ENCODE assay signal across 14 cellular contexts in the genomic region with DNA sequence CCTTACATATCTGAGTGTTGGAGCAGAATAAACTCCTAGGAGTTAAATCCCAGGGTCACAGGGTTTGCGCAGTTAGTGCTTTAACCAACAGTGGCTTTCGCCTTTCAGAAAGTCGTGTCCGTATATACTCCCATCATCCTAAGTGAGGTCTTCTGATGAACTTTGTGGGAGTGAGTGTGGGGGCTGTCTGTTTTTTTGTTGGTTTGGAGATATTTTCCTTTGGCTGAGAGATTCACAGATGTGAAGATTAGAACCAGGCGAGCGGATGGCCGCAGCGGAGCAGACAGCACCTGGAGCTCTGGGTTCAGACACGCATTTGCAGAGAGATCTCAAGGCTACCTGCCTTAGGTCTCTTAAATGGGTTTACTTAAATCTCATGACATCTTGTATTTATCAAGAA. TPM values are rescaled to one million over a fixed set of nuclear protein-coding genes. Genes with fewer than 3 reads are reported as not detected.
DNase-seq lines count a peak whose midpoint lies in the region; ATAC-seq and TF ChIP-seq lines count a peak whose summit lies in the region.
"Had no signal": no experiment of that assay in that cellular context is flagged by ENCODE, and none has a peak within 500 bp of the region (broad histone marks: within the 10 kb centered on the region; RNA-seq: fewer than 3 reads in every experiment).

No MANE protein-coding gene starts in this region.

- CTCF ChIA-PET in SK-N-SH (lab: Yijun Ruan, JAX), result interaction anchor here (1.2 to 2.5 kb wide), 2 partner anchors 20 to 81 kb away, joined by 6 to 9 read pairs; no protein-coding TSS in a partner anchor

- H3K9me3 ChIP-seq in right cardiac atrium (ENCODE audit: control insufficient read depth, low read length) (no peaks in the 10 kb centered on the region), SK-N-SH (no peaks in the 10 kb centered on the region)
- H3K9me3 ChIP-seq: HAP-1 had no signal

- no peak for TF ChIP-seq CTCF in SK-N-SH (IDR thresholded peaks at IDR 0.05)

- TF ChIP-seq RAD21 in SK-N-SH (IDR thresholded peaks at IDR 0.05; ENCODE audit: low read length), result no peak; the same call in 1 of the 2 replicates

- POLR2A ChIA-PET in SK-N-SH (lab: Yijun Ruan, JAX), result no interaction called here

- TF ChIP-seq EP300 in SK-N-SH (IDR thresholded peaks at IDR 0.05; ENCODE audit: borderline replicate concordance in 1 of 2, low read depth in 1 of 2, low read length in 1 of 2), result peak in 1 of 2 experiments; percentile 40; a peak in 1 of 4 replicates

- H3K27me3 ChIP-seq in right cardiac atrium (ENCODE audit: control insufficient read depth, insufficient read depth) (no peaks in the 10 kb centered on the region), SK-N-SH (ENCODE audit: insufficient read depth) (no peaks in the 10 kb centered on the region)

- H4K20me1 ChIP-seq in SK-N-SH (ENCODE audit: insufficient read depth), result no peaks in the 10 kb centered on the region

- no peaks in the 10 kb centered on the region for H3K9me2 ChIP-seq in SK-N-SH

- H3K4me3 ChIP-seq in right cardiac atrium (ENCODE audit: low read length) (no peak overlapping the region), SK-N-SH (ENCODE audit: low read depth in 2 of 2, low read length in 1 of 2) (no peak overlapping the region; a peak in 1 of 4 replicates)
- H3K4me3 ChIP-seq: A549, HAP-1 had no signal

- no peaks in the 10 kb centered on the region for H3F3A ChIP-seq in SK-N-SH (replicated peaks; ENCODE audit: insufficient read depth)

- H3K9ac ChIP-seq in SK-N-SH, result no peak overlapping the region

- no peak overlapping the region for H3K4me2 ChIP-seq in SK-N-SH
- H3K4me2 ChIP-seq: A549 had no signal

- H3K4me1 ChIP-seq in right cardiac atrium (ENCODE audit: control insufficient read depth, insufficient read depth, low read length), result no peaks in the 10 kb centered on the region
- H3K4me1 ChIP-seq in SK-N-SH (ENCODE audit: control insufficient read depth in 1 of 2, insufficient read depth in 2 of 2, low read depth in 1 of 2, low read length in 1 of 2), result peaks cover 0 to 9% of the 10 kb centered on the region in 2 experiments; a peak in 2 of 4 replicates
- H3K4me1 ChIP-seq: A549, HAP-1 had no signal

- WGBS in right cardiac atrium, result 78% methylated on average over 9 of the region's 9 CpGs
- 22% methylated on average over 9 of the region's 9 CpGs for WGBS in SK-N-SH (ENCODE audit: low lambda C conversion rate)

- DNase-seq in Right ventricle myocardium superior (no peak), right cardiac atrium (no peak), SK-N-SH (peak; percentile 59), mesenteric fat pad (ENCODE audit: low spot score) (peak; percentile 71), 8988T (no peak), NCI-H510A (lab: John Stamatoyannopoulos, UW) (no peak)
- no peak for DNase-seq in NK-92 treated with Interleukin-12 subunit alpha and Interleukin-12 subunit beta, amount 100 ng/mL, for 24 hours (lab: John Stamatoyannopoulos, UW)
- DNase-seq: AML-193; CD4-positive, alpha-beta memory T cell; DMS153; DMS79; GF-D8 had no signal

- H2AFZ ChIP-seq in SK-N-SH (ENCODE audit: low read depth), result no peak overlapping the region

- peak; percentile 38 for ATAC-seq in Right ventricle myocardium superior (ENCODE audit: poor library complexity)
- no peak for ATAC-seq in right cardiac atrium
- ATAC-seq: A549 had no signal

- intact Hi-C loops in Right ventricle myocardium superior (cut with DNase I), result no loop called here
- intact Hi-C loops in right cardiac atrium (cut with DNase I), result no loop called here

- H3K36me3 ChIP-seq in SK-N-SH (replicated peaks in 1 of 2; ENCODE audit: control insufficient read depth in 1 of 2, insufficient read depth in 2 of 2, low read length in 1 of 2), result no peaks in the 10 kb centered on the region
- H3K36me3 ChIP-seq: HAP-1 had no signal

- H3K79me2 ChIP-seq in SK-N-SH (ENCODE audit: insufficient read depth), result no peaks in the 10 kb centered on the region

- H3K27ac ChIP-seq in right cardiac atrium (ENCODE audit: low read length) (no peak overlapping the region), SK-N-SH (ENCODE audit: low read depth in 2 of 2, low read length in 1 of 2) (peak overlapping the region in 1 of 2 experiments; percentile 56; a peak in 2 of 4 replicates)
- H3K27ac ChIP-seq: A549 had no signal

TF ChIP-seq in SK-N-SH, 30 proteins besides CTCF, POLR2A, EP300 and RAD21:
- TF ChIP-seq GATA2 (CRISPR knock-in tag; IDR thresholded peaks at IDR 0.05), result peak; percentile 64
- TF ChIP-seq, protein P1, sequence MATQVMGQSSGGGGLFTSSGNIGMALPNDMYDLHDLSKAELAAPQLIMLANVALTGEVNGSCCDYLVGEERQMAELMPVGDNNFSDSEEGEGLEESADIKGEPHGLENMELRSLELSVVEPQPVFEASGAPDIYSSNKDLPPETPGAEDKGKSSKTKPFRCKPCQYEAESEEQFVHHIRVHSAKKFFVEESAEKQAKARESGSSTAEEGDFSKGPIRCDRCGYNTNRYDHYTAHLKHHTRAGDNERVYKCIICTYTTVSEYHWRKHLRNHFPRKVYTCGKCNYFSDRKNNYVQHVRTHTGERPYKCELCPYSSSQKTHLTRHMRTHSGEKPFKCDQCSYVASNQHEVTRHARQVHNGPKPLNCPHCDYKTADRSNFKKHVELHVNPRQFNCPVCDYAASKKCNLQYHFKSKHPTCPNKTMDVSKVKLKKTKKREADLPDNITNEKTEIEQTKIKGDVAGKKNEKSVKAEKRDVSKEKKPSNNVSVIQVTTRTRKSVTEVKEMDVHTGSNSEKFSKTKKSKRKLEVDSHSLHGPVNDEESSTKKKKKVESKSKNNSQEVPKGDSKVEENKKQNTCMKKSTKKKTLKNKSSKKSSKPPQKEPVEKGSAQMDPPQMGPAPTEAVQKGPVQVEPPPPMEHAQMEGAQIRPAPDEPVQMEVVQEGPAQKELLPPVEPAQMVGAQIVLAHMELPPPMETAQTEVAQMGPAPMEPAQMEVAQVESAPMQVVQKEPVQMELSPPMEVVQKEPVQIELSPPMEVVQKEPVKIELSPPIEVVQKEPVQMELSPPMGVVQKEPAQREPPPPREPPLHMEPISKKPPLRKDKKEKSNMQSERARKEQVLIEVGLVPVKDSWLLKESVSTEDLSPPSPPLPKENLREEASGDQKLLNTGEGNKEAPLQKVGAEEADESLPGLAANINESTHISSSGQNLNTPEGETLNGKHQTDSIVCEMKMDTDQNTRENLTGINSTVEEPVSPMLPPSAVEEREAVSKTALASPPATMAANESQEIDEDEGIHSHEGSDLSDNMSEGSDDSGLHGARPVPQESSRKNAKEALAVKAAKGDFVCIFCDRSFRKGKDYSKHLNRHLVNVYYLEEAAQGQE (IDR thresholded peaks at IDR 0.05; ENCODE audit: low read depth, low read length), result no peak
TF ChIP-seq in SK-N-SH: peak in this region for 1.

RNA-seq across cellular contexts. Expression of a gene that starts 57.5 kb away (rescaled TPM):
- 0.22 TPM for total RNA-seq in Right ventricle myocardium superior
- 1 to 10 TPM in 1 of 4 donors, under 1 TPM in 3; 0.25 to 1.0 (median 0.31) TPM for total RNA-seq in right cardiac atrium
- polyA plus RNA-seq in right cardiac atrium, result 0.66 TPM
- 0.77 and 0.84 TPM in 2 replicates for polyA plus RNA-seq in SK-N-SH (2012; rRNA removed)
- 0.44 and 0.58 TPM in 2 replicates for polyA plus RNA-seq in SK-N-SH (2012; cell fraction: cytosol; rRNA removed)
- polyA plus RNA-seq in SK-N-SH (2012; cell fraction: nucleus; rRNA removed), result 1.2 and 1.9 TPM in 2 replicates
- 1.5 TPM for total RNA-seq in mesenteric fat pad
- polyA plus RNA-seq: CD4-positive, alpha-beta memory T cell had no signal

RNA-seq across cellular contexts. Expression of a gene that starts 58.2 kb away (rescaled TPM):
- total RNA-seq in Right ventricle myocardium superior, result 3.5 TPM
- 10 to 100 TPM in 1 of 4 donors, 1 to 10 TPM in 3; 6.2 to 10.4 (median 8.7) TPM for total RNA-seq in right cardiac atrium
- 11.2 TPM for polyA plus RNA-seq in right cardiac atrium
- 6.7 and 9.8 TPM in 2 replicates for polyA plus RNA-seq in SK-N-SH (2012; rRNA removed)
- polyA plus RNA-seq in SK-N-SH (2012; cell fraction: cytosol; rRNA removed), result 7.1 and 7.8 TPM in 2 replicates
- polyA plus RNA-seq in SK-N-SH (2012; cell fraction: nucleus; rRNA removed), result 11.1 and 12.5 TPM in 2 replicates
- 3.9 TPM for total RNA-seq in mesenteric fat pad

Comparison
In these comparisons a context has a peak if more than half of its experiments do, and no peak if none do; other contexts are left out.
1. DNase-seq: peak in SK-N-SH (single experiment) and mesenteric fat pad (single experiment); none in Right ventricle myocardium superior (single experiment), right cardiac atrium (0 of 3), 8988T (single experiment), NK-92 treated with Interleukin-12 subunit alpha and Interleukin-12 subunit beta, amount 100 ng/mL, for 24 hours (single experiment) and NCI-H510A (single experiment).